2 cellular contexts compared by ENCODE assay signal in genomic region chr14:102219316-102219715, GRCh38.
TF ChIP-seq lines count a peak whose summit lies in the region.

No MANE protein-coding gene starts in this region.

TF ChIP-seq in H1, 55 proteins besides CTCF, POLR2A, EP300 and RAD21:
- TF ChIP-seq JUND (IDR thresholded peaks at IDR 0.05; ENCODE audit: low read length): no peak
- no peak for TF ChIP-seq MAX (IDR thresholded peaks at IDR 0.05)
- TF ChIP-seq RXRA (IDR thresholded peaks at IDR 0.05; ENCODE audit: insufficient read depth, low read depth, low read length): no peak
- no peak for TF ChIP-seq SIRT6 (IDR thresholded peaks at IDR 0.05; ENCODE audit: low read length)
- TF ChIP-seq E2F6 (IDR thresholded peaks at IDR 0.05): no peak
- no peak for TF ChIP-seq CBX8 (IDR thresholded peaks at IDR 0.05; ENCODE audit: borderline replicate concordance, low read depth, low read length)

TF ChIP-seq in SK-N-SH treated with all-trans-retinoic acid at 6 μM for 48 hours, 23 proteins besides CTCF, POLR2A, EP300 and RAD21:
- TF ChIP-seq ZNF70 (CRISPR knock-in tag; IDR thresholded peaks at IDR 0.05) (no peak), TOX (CRISPR knock-in tag; IDR thresholded peaks at IDR 0.05; ENCODE audit: borderline replicate concordance) (no peak), PPARA (CRISPR knock-in tag; IDR thresholded peaks at IDR 0.05; ENCODE audit: borderline replicate concordance) (no peak), ZC3H10 (CRISPR knock-in tag; IDR thresholded peaks at IDR 0.05) (no peak), ZNF8 (CRISPR knock-in tag; IDR thresholded peaks at IDR 0.05) (no peak), BACH2 (CRISPR knock-in tag; IDR thresholded peaks at IDR 0.05; ENCODE audit: borderline replicate concordance) (no peak), ZFP3 (CRISPR knock-in tag; IDR thresholded peaks at IDR 0.05) (no peak), ISL1 (CRISPR knock-in tag; IDR thresholded peaks at IDR 0.05) (no peak), POU6F1 (CRISPR knock-in tag; IDR thresholded peaks at IDR 0.05; ENCODE audit: borderline replicate concordance, low read depth) (no peak), CSRNP3 (CRISPR knock-in tag; IDR thresholded peaks at IDR 0.05) (no peak), ESRRG (CRISPR knock-in tag; IDR thresholded peaks at IDR 0.05) (no peak), CSDC2 (CRISPR knock-in tag; IDR thresholded peaks at IDR 0.05) (no peak), ZFP30 (CRISPR knock-in tag; IDR thresholded peaks at IDR 0.05) (no peak), RARB (CRISPR knock-in tag; IDR thresholded peaks at IDR 0.05) (no peak), PATZ1 (CRISPR knock-in tag; IDR thresholded peaks at IDR 0.05; ENCODE audit: borderline replicate concordance) (no peak), SNAI2 (CRISPR knock-in tag; IDR thresholded peaks at IDR 0.05) (no peak)
